ENCODE assay signal across 33 cellular contexts in the genomic region with DNA sequence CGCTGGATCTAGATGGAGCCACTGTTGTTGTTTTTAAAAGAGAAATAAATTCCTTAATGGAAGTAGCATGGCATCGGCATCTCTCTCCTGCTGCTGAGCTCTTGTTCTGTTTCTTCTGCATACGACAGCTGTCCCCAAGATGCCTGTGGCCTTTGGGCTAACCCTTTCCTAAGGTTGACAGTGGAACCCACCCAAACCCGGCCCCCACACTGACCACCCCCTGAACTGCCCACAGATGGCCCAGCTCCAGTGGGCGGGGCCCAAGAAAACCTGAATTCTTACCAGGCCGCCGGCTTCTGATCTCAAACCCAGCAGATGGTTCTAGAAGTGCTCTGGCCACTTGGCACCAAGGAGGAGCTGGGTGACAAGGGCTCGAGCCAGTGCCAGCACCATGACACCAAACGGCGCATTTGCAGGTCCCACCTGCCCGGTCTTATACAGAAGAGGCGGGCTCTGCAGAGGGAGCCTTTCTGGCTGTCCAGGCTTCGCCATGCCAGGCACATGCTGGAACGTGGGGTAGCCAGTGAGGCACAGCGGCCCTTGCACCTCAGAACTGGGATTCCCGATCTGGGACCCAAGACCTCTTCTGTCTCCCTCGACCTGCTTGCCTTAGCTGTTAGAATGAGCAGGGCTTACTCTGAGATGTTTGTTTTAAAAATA.
"Had no signal": no experiment of that assay in that cellular context is flagged by ENCODE, and none has a peak within 500 bp of the region (broad histone marks: within the 10 kb centered on the region; RNA-seq: fewer than 3 reads in every experiment).

No MANE protein-coding gene starts in this region.

- H3K27me3 Mint-ChIP-seq: activated CD4-positive, alpha-beta T cell treated with anti-CD3 and anti-CD28 coated beads, Interleukin-2, amount 10 ng/mL, durations not matched to agents 24 days and 14 days; activated CD8-positive, alpha-beta T cell treated with anti-CD3 and anti-CD28 coated beads for 36 hours had no signal

- H3K27ac Mint-ChIP-seq: activated CD4-positive, alpha-beta T cell treated with anti-CD3 and anti-CD28 coated beads, Interleukin-2, amount 10 ng/mL, durations not matched to agents 24 days and 14 days; activated CD8-positive, alpha-beta T cell treated with anti-CD3 and anti-CD28 coated beads for 36 hours; activated naive CD4-positive, alpha-beta T cell treated with anti-CD3 and anti-CD28 coated beads for 36 hours; activated naive CD4-positive, alpha-beta T cell treated with anti-CD3 and anti-CD28 coated beads, Interleukin-2, amount 50 U/mL, for 72 hours had no signal

- H3K36me3 Mint-ChIP-seq: brain had no signal

- H3K4me1 Mint-ChIP-seq: brain had no signal

- H3K4me3 Mint-ChIP-seq: activated CD4-positive, alpha-beta T cell treated with anti-CD3 and anti-CD28 coated beads, Interleukin-2, amount 10 ng/mL, durations not matched to agents 24 days and 14 days; activated CD8-positive, alpha-beta T cell treated with anti-CD3 and anti-CD28 coated beads for 36 hours; activated naive CD4-positive, alpha-beta T cell treated with anti-CD3 and anti-CD28 coated beads for 36 hours; brain had no signal

- H3K9me3 Mint-ChIP-seq: activated CD8-positive, alpha-beta T cell treated with anti-CD3 and anti-CD28 coated beads for 36 hours had no signal

- ATAC-seq: activated CD8-positive, alpha-beta T cell treated with anti-CD3 and anti-CD28 coated beads for 36 hours; activated naive CD4-positive, alpha-beta T cell treated with anti-CD3 and anti-CD28 coated beads, Interleukin-2, amount 50 U/mL, for 72 hours; PC-3 had no signal

- H3K9me3 ChIP-seq: adrenal gland, Peyer's patch had no signal

- DNase-seq: activated CD4-positive, alpha-beta T cell treated with anti-CD3 and anti-CD28 coated beads, Interleukin-2, amount 10 ng/mL, durations not matched to agents 24 days and 14 days; activated CD4-positive, alpha-beta T cell treated with anti-CD3 and anti-CD28 coated beads, Interleukin-2, amount 50 U/mL, for 4 hours; activated CD4-positive, CD25-positive, alpha-beta regulatory T cell; activated CD8-positive, alpha-beta T cell treated with anti-CD3 and anti-CD28 coated beads for 36 hours; activated gamma-delta T cell treated with Interleukin-2 at 50 U/mL for 16 hours; activated naive CD4-positive, alpha-beta T cell treated with anti-CD3 and anti-CD28 coated beads for 36 hours; activated T-cell treated with anti-CD3 and anti-CD28 coated beads, Interleukin-2, amount 50 U/mL, for 1 hour; adrenal gland; anterior cingulate cortex; caudate nucleus; Kasumi-1; KG1; MM.1S; MV-4-11; NCI-H1092; NCI-H1436 treated with DMSO at 0.1 percent for 48 hours; NCI-H1694 treated with DMSO at 0.1 percent for 48 hours; NCI-H2029 treated with DMSO at 0.1 percent for 48 hours; NCI-H2107; NCI-H2171; NCI-H510A; NCI-H526; NCI-H748 treated with DMSO at 0.1 percent for 48 hours; NK-92 treated with Interleukin-12 subunit alpha and Interleukin-12 subunit beta, amount 100 ng/mL, for 24 hours; PC-3; Peyer's patch; RPMI8226; SW 1271; T-helper 1 cell; T1000; WERI-Rb-1 had no signal
